8 cellular contexts compared by ENCODE assay signal in genomic region chr3:136249593-136250225, GRCh38. TPM values are rescaled to one million over a fixed set of nuclear protein-coding genes. Genes with fewer than 3 reads are reported as not detected.
DNase-seq lines count a peak whose midpoint lies in the region; ATAC-seq and TF ChIP-seq lines count a peak whose summit lies in the region.

No MANE protein-coding gene starts in this region.

- ATAC-seq in heart left ventricle (no peak), Right ventricle myocardium inferior (no peak), lower lobe of right lung (no peak), GM18868 (IDR thresholded peaks at IDR 0.05; ENCODE audit: unreplicated experiment) (no peak)

- intact Hi-C loops in heart left ventricle (cut with DNase I), result loop anchor here (1.0 to 10.0 kb wide), 10 partner anchors 51 to 503 kb away; partner anchors contain the start of genes MSL2 (in 9 of the 10) and STAG1 (in 3 of the 10)
- intact Hi-C loops in Right ventricle myocardium inferior (cut with DNase I), result loop anchor here (1.0 to 5.0 kb wide), 3 partner anchors 53 to 503 kb away; partner anchors contain the start of genes MSL2 and STAG1
- intact Hi-C loops in lower lobe of right lung (cut with DNase I), result no loop called here

- peak overlapping the region; percentile 35 to 94 (median 73) for H3K4me3 ChIP-seq in heart left ventricle
- peak overlapping the region; percentile 71 for H3K4me3 ChIP-seq in lower lobe of right lung
- peak overlapping the region; percentile 64 for H3K4me3 ChIP-seq in urinary bladder (ENCODE audit: low read depth, low read length)

- H3K36me3 ChIP-seq in heart left ventricle (no peaks in the 10 kb centered on the region), lower lobe of right lung (no peaks in the 10 kb centered on the region), urinary bladder (ENCODE audit: insufficient read depth) (no peaks in the 10 kb centered on the region)

- WGBS in heart left ventricle, 4 donors, result 46 to 51% (median 47%) methylated on average over 11 of the region's 11 CpGs
- WGBS in urinary bladder, result 49% methylated on average over 11 of the region's 11 CpGs

- no peak for TF ChIP-seq POLR2A in heart left ventricle (IDR thresholded peaks at IDR 0.05)

- H3K9me3 ChIP-seq in heart left ventricle (no peaks in the 10 kb centered on the region), lower lobe of right lung (no peaks in the 10 kb centered on the region)

- H3K27ac ChIP-seq in heart left ventricle (peak overlapping the region; percentile 77 to 98 (median 93)), angular gyrus (ENCODE audit: low read depth, low read length) (peak overlapping the region; percentile 95), lower lobe of right lung (peak overlapping the region; percentile 90), urinary bladder (ENCODE audit: low read depth) (peak overlapping the region; percentile 30)

- H3K27me3 ChIP-seq in heart left ventricle (no peaks in the 10 kb centered on the region), lower lobe of right lung (ENCODE audit: low read depth) (no peaks in the 10 kb centered on the region)

- TF ChIP-seq CTCF in heart left ventricle (IDR thresholded peaks at IDR 0.05) (no peak), lower lobe of right lung (IDR thresholded peaks at IDR 0.05) (no peak)

- DNase-seq in heart left ventricle, result no peak
- DNase-seq in Right ventricle myocardium inferior (ENCODE audit: missing footprints), result no peak
- DNase-seq in lower lobe of right lung, result no peak
- no peak for DNase-seq in HuH-7 (ENCODE audit: low spot score)
- no peak for DNase-seq in activated CD8-positive, alpha-beta memory T cell treated with anti-CD3 and anti-CD28 coated beads for 24 hours

- H3K4me1 ChIP-seq in heart left ventricle (peaks cover 0 to 21% (median 12%) of the 10 kb centered on the region in 12 donors), lower lobe of right lung (peaks cover 18% of the 10 kb centered on the region), urinary bladder (ENCODE audit: insufficient read depth) (no peaks in the 10 kb centered on the region)

RNA-seq across cellular contexts. Expression of gene PCCB, which starts 0.4 kb away (rescaled TPM):
- total RNA-seq in heart left ventricle (100 to 1,000 TPM in 5 of 9 donors, 10 to 100 TPM in 4; 58.5 to 154 (median 103) TPM), Right ventricle myocardium inferior (98.6 TPM), lower lobe of right lung (28.8 TPM), urinary bladder (29.7 TPM)
- polyA plus RNA-seq in heart left ventricle (10 to 100 TPM; 33.9 to 45.1 TPM), urinary bladder (31.2 TPM)

RNA-seq across cellular contexts. Expression of gene MSL2, which starts 53.6 kb away (rescaled TPM):
- total RNA-seq in heart left ventricle, result 10 to 100 TPM; 18.4 to 29.0 (median 19.5) TPM
- polyA plus RNA-seq in heart left ventricle, result 1 to 10 TPM; 3.8 to 7.5 TPM
- total RNA-seq in Right ventricle myocardium inferior, result 23.2 TPM
- total RNA-seq in lower lobe of right lung, result 36.9 TPM
- total RNA-seq in urinary bladder, result 38.1 TPM
- 11.2 TPM for polyA plus RNA-seq in urinary bladder

Comparison
In these comparisons a context has a peak if more than half of its experiments do, and no peak if none do; other contexts are left out.
1. H3K27ac ChIP-seq: peak in every context shown above with its lines; median percentile 95 in angular gyrus; 93 in heart left ventricle; 90 in lower lobe of right lung; 30 in urinary bladder.